ENCODE assay signal across 17 cellular contexts in the genomic region with DNA sequence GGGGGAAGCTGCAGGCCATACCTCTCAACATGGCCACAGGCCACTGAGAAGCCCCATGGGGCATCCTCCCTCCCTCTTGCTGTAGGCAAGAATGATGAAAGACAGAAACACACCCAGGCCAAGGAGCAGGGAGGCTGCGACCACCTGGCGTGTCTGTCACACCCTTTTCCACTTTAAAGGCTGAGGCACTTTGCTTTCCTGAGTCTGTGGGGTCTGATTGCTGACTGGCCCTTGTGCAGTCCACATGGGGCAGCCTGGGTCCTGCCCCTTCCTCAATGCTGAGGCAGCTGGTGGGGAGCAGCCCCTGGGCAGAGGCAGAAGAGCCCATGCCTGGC. TPM values are rescaled to one million over a fixed set of nuclear protein-coding genes. Genes with fewer than 3 reads are reported as not detected.
DNase-seq lines count a peak whose midpoint lies in the region; ATAC-seq and TF ChIP-seq lines count a peak whose summit lies in the region.
"Had no signal": no experiment of that assay in that cellular context is flagged by ENCODE, and none has a peak within 500 bp of the region (broad histone marks: within the 10 kb centered on the region; RNA-seq: fewer than 3 reads in every experiment).

No MANE protein-coding gene starts in this region.

- H3K4me3 Mint-ChIP-seq in activated CD8-positive, alpha-beta T cell treated with anti-CD3 and anti-CD28 coated beads, Interleukin-2, amount 10 ng/mL, durations not matched to agents 7 days and 5 days: no peak overlapping the region
- no peak overlapping the region for H3K4me3 Mint-ChIP-seq in nephron progenitor cell

- peaks cover 33 to 100% (median 94%) of the 10 kb centered on the region in 12 donors for H3K4me1 ChIP-seq in heart left ventricle
- H3K4me1 ChIP-seq in right cardiac atrium (ENCODE audit: control insufficient read depth, insufficient read depth, low read length): peaks cover 12% of the 10 kb centered on the region
- peaks cover 80 to 100% (median 86%) of the 10 kb centered on the region in 4 donors for H3K4me1 ChIP-seq in upper lobe of left lung

- H3K27me3 Mint-ChIP-seq in activated CD8-positive, alpha-beta T cell treated with anti-CD3 and anti-CD28 coated beads, Interleukin-2, amount 10 ng/mL, durations not matched to agents 7 days and 5 days (ENCODE audit: low read depth): no peaks in the 10 kb centered on the region
- H3K27me3 Mint-ChIP-seq in nephron progenitor cell (ENCODE audit: low read depth, poor library complexity): peaks cover 6% of the 10 kb centered on the region

- H3K9me3 ChIP-seq in heart left ventricle (no peaks in the 10 kb centered on the region), right cardiac atrium (ENCODE audit: control insufficient read depth, low read length) (no peaks in the 10 kb centered on the region), upper lobe of left lung (no peaks in the 10 kb centered on the region)

- peak overlapping the region; percentile 84 for H3K27ac Mint-ChIP-seq in activated CD8-positive, alpha-beta T cell treated with anti-CD3 and anti-CD28 coated beads, Interleukin-2, amount 10 ng/mL, durations not matched to agents 7 days and 5 days
- H3K27ac Mint-ChIP-seq in nephron progenitor cell: no peak overlapping the region

- peaks cover 0 to 86% (median 56%) of the 10 kb centered on the region in 9 donors for H3K36me3 ChIP-seq in heart left ventricle
- H3K36me3 ChIP-seq in upper lobe of left lung: peaks cover 3 to 83% (median 58%) of the 10 kb centered on the region in 4 donors

- POLR2A ChIA-PET in activated CD8-positive, alpha-beta T cell treated with anti-CD3 and anti-CD28 coated beads, Interleukin-2, amount 10 ng/mL, durations not matched to agents 7 days and 5 days (lab: Charles Lee): interaction anchor here (0.6 kb wide), 1 partner anchor 101 kb away, joined by 3 read pairs; no protein-coding TSS in a partner anchor

- TF ChIP-seq CTCF in heart left ventricle (IDR thresholded peaks at IDR 0.05) (no peak), upper lobe of left lung (IDR thresholded peaks at IDR 0.05) (no peak), nephron progenitor cell (IDR thresholded peaks at IDR 0.05) (no peak)

- H3K27ac ChIP-seq in heart left ventricle (peak overlapping the region; percentile 85 to 98 (median 95)), right cardiac atrium (ENCODE audit: low read length) (peak overlapping the region; percentile 31), upper lobe of left lung (peak overlapping the region; percentile 73 to 93 (median 76))
- H3K27ac ChIP-seq: hepatocyte had no signal

- H3K4me3 ChIP-seq in heart left ventricle: no peak overlapping the region
- H3K4me3 ChIP-seq in right cardiac atrium (ENCODE audit: low read length): no peak overlapping the region
- H3K4me3 ChIP-seq in upper lobe of left lung: no peak overlapping the region
- H3K4me3 ChIP-seq: hepatocyte had no signal

- H3K27me3 ChIP-seq in heart left ventricle: no peaks in the 10 kb centered on the region
- H3K27me3 ChIP-seq in right cardiac atrium (ENCODE audit: control insufficient read depth, insufficient read depth): no peaks in the 10 kb centered on the region
- H3K27me3 ChIP-seq in upper lobe of left lung: no peaks in the 10 kb centered on the region
- H3K27me3 ChIP-seq: hepatocyte had no signal

- intact Hi-C loops in heart left ventricle (cut with DNase I): loop anchor here in 2 of 10 donors (10.0 kb wide), 1 partner anchor 47 kb away; a partner anchor contains a TSS
- intact Hi-C loops in cardiac septum (cut with DNase I): loop anchor here (10.0 kb wide), 1 partner anchor 493 kb away; no protein-coding TSS in a partner anchor
- intact Hi-C loops in right cardiac atrium (cut with DNase I): no loop called here

- TF ChIP-seq POLR2A in heart left ventricle (IDR thresholded peaks at IDR 0.05): no peak
- no peak for TF ChIP-seq POLR2A in upper lobe of left lung (IDR thresholded peaks at IDR 0.05)

- 72 to 90% (median 77%) methylated on average over 2 of the region's 2 CpGs for WGBS in heart left ventricle, 4 donors
- WGBS in right cardiac atrium: 75% methylated on average over 2 of the region's 2 CpGs
- 71% methylated on average over 2 of the region's 2 CpGs; no CpG with 5 or more reads in 1 of the 2 donors for WGBS in upper lobe of left lung, 2 donors

- H3K9me3 Mint-ChIP-seq in activated CD8-positive, alpha-beta T cell treated with anti-CD3 and anti-CD28 coated beads, Interleukin-2, amount 10 ng/mL, durations not matched to agents 7 days and 5 days (ENCODE audit: insufficient read depth): no peaks in the 10 kb centered on the region
- no peaks in the 10 kb centered on the region for H3K9me3 Mint-ChIP-seq in nephron progenitor cell

- DNase-seq in heart left ventricle (peak in 1 of 5 donors; percentile 21), cardiac septum (ENCODE audit: low spot score) (no peak), right cardiac atrium (no peak), upper lobe of left lung (no peak), nephron progenitor cell (no peak), NCI-H187 treated with DMSO at 0.1 percent for 48 hours (lab: John Stamatoyannopoulos, UW) (no peak)
- DNase-seq in activated CD8-positive, alpha-beta T cell treated with anti-CD3 and anti-CD28 coated beads, Interleukin-2, amount 10 ng/mL, durations not matched to agents 7 days and 5 days: no peak
- no peak for DNase-seq in stimulated activated CD8-positive, alpha-beta memory T cell treated with anti-CD3 and anti-CD28 coated beads, Interleukin-4, amount 100 ng/mL, for 48 hours
- DNase-seq: aorta, DMS 273 treated with DMSO at 0.1 percent for 48 hours, KBM-7, NCI-H1092 treated with DMSO at 0.1 percent for 48 hours, NCI-H345 had no signal

- CTCF ChIA-PET in activated CD8-positive, alpha-beta T cell treated with anti-CD3 and anti-CD28 coated beads, Interleukin-2, amount 10 ng/mL, durations not matched to agents 7 days and 5 days (lab: Charles Lee): no interaction called here

- no peak for ATAC-seq in heart left ventricle
- ATAC-seq in activated CD8-positive, alpha-beta T cell treated with anti-CD3 and anti-CD28 coated beads, Interleukin-2, amount 10 ng/mL, durations not matched to agents 7 days and 5 days: no peak
- ATAC-seq in right cardiac atrium: no peak
- ATAC-seq in upper lobe of left lung (ENCODE audit: low FRiP score in 2 of 2): no peak
- ATAC-seq: esophagus mucosa had no signal

- peaks cover 57% of the 10 kb centered on the region for H3K36me3 Mint-ChIP-seq in activated CD8-positive, alpha-beta T cell treated with anti-CD3 and anti-CD28 coated beads, Interleukin-2, amount 10 ng/mL, durations not matched to agents 7 days and 5 days (ENCODE audit: low read depth)
- H3K36me3 Mint-ChIP-seq in nephron progenitor cell (ENCODE audit: low read depth): peaks cover 5% of the 10 kb centered on the region

- H3K4me1 Mint-ChIP-seq in activated CD8-positive, alpha-beta T cell treated with anti-CD3 and anti-CD28 coated beads, Interleukin-2, amount 10 ng/mL, durations not matched to agents 7 days and 5 days (ENCODE audit: low read depth): peaks cover 70% of the 10 kb centered on the region
- H3K4me1 Mint-ChIP-seq in nephron progenitor cell: peaks cover 31% of the 10 kb centered on the region

- no peak for TF ChIP-seq EP300 in upper lobe of left lung (IDR thresholded peaks at IDR 0.05)

RNA-seq across cellular contexts. Expression of a gene that starts 8.7 kb away (rescaled TPM):
- 10 to 100 TPM; 14.0 to 64.2 (median 19.5) TPM for total RNA-seq in heart left ventricle
- 10 to 100 TPM; 29.0 to 37.4 TPM for polyA plus RNA-seq in heart left ventricle
- 19.8 TPM for total RNA-seq in cardiac septum
- 10 to 100 TPM; 35.1 to 35.6 TPM for total RNA-seq in activated CD8-positive, alpha-beta T cell treated with anti-CD3 and anti-CD28 coated beads, Interleukin-2, amount 10 ng/mL, durations not matched to agents 7 days and 5 days
- 10 to 100 TPM; 19.0 to 22.1 (median 20.9) TPM for total RNA-seq in right cardiac atrium
- polyA plus RNA-seq in right cardiac atrium: 32.2 TPM
- total RNA-seq in upper lobe of left lung: 100 to 1,000 TPM in 1 of 6 donors, 10 to 100 TPM in 5; 31.4 to 112 (median 48.4) TPM

RNA-seq across cellular contexts. Expression of a gene that starts 49.0 kb away (rescaled TPM):
- 10 to 100 TPM; 11.8 to 29.6 (median 16.7) TPM for total RNA-seq in heart left ventricle
- 10 to 100 TPM; 22.7 to 27.0 TPM for polyA plus RNA-seq in heart left ventricle
- 17.7 TPM for total RNA-seq in cardiac septum
- 10 to 100 TPM; 70.1 to 73.3 TPM for total RNA-seq in activated CD8-positive, alpha-beta T cell treated with anti-CD3 and anti-CD28 coated beads, Interleukin-2, amount 10 ng/mL, durations not matched to agents 7 days and 5 days
- total RNA-seq in right cardiac atrium: 10 to 100 TPM; 21.2 to 29.2 (median 23.2) TPM
- polyA plus RNA-seq in right cardiac atrium: 24.6 TPM
- 100 to 1,000 TPM in 1 of 6 donors, 10 to 100 TPM in 5; 13.8 to 130 (median 41.5) TPM for total RNA-seq in upper lobe of left lung

RNA-seq across cellular contexts. Expression of a gene that starts 53.4 kb away (rescaled TPM):
- total RNA-seq in heart left ventricle (under 1 TPM in 2 of 9 donors, not detected in 7; 0.20 to 0.23 TPM), cardiac septum (not detected), right cardiac atrium (under 1 TPM in 2 of 4 donors, not detected in 2; 0.18 to 0.28 TPM), upper lobe of left lung (under 1 TPM in 3 of 6 donors, not detected in 3; 0.30 to 0.34 (median 0.34) TPM)
- polyA plus RNA-seq in heart left ventricle (under 1 TPM in 1 of 2 donors, not detected in 1; 0.04 TPM), right cardiac atrium (0.09 TPM)
- not detected for total RNA-seq in activated CD8-positive, alpha-beta T cell treated with anti-CD3 and anti-CD28 coated beads, Interleukin-2, amount 10 ng/mL, durations not matched to agents 7 days and 5 days
- total RNA-seq: esophagus mucosa, hepatocyte, kidney epithelial cell, pulmonary artery endothelial cell had no signal
- polyA plus RNA-seq: aorta, hepatocyte had no signal

Comparison
In these comparisons a context has a peak if more than half of its experiments do, and no peak if none do; other contexts are left out.
1. H3K27ac ChIP-seq: peak in every context shown above with its lines; median percentile 95 in heart left ventricle; 76 in upper lobe of left lung; 31 in right cardiac atrium.